ENCODE assay signal across 17 cellular contexts in the genomic region with DNA sequence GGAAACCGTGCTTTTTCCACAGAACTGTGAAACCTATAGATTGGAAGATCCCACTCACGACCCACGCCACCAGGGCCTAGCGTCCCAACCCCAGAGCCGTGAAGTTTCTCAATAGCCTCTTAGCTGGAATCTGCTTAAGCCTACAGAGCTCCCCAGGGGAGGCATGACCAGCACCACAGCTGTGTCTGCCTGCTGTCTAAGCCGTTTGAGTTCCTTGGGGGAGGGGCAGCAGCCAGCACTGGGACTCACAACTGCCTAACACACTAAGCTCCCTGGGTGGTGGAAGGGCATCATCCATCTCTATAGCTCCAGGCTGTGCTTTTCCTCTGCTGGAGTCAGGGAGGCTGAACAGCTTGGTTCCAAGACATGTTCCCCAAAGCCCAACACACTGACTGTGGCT. TPM values are rescaled to one million over a fixed set of nuclear protein-coding genes. Genes with fewer than 3 reads are reported as not detected.
DNase-seq lines count a peak whose midpoint lies in the region; ATAC-seq and TF ChIP-seq lines count a peak whose summit lies in the region.
"Had no signal": no experiment of that assay in that cellular context is flagged by ENCODE, and none has a peak within 500 bp of the region (broad histone marks: within the 10 kb centered on the region; RNA-seq: fewer than 3 reads in every experiment).

No MANE protein-coding gene starts in this region.

- H3K4ac ChIP-seq in H9 (ENCODE audit: low read depth, low read length): no peak overlapping the region

- no peaks in the 10 kb centered on the region for H3K9me3 ChIP-seq in H9 (ENCODE audit: control insufficient read depth, low read depth, low read length)
- no peaks in the 10 kb centered on the region for H3K9me3 ChIP-seq in neural progenitor cell (ENCODE audit: low read depth)
- H3K9me3 ChIP-seq in effector memory CD4-positive, alpha-beta T cell (ENCODE audit: control insufficient read depth, low read length): no peaks in the 10 kb centered on the region
- H3K9me3 ChIP-seq: SJSA1 had no signal

- no peak overlapping the region for H4K5ac ChIP-seq in H9 (ENCODE audit: insufficient read length, low read depth, low read length)

- H3K9me3 Mint-ChIP-seq in H9: peaks cover 13 to 16% of the 10 kb centered on the region in 2 experiments
- H3K9me3 Mint-ChIP-seq in neural progenitor cell: peaks cover 15% of the 10 kb centered on the region
- H3K9me3 Mint-ChIP-seq: IgD-negative memory B cell had no signal

- no peaks in the 10 kb centered on the region for H3K4me1 ChIP-seq in H9 (ENCODE audit: insufficient read depth, low read length)
- no peaks in the 10 kb centered on the region for H3K4me1 ChIP-seq in neural progenitor cell
- no peaks in the 10 kb centered on the region for H3K4me1 ChIP-seq in effector memory CD4-positive, alpha-beta T cell (ENCODE audit: control insufficient read depth, insufficient read depth, low read length, poor library complexity, severe bottlenecking)
- H3K4me1 ChIP-seq: SJSA1 had no signal

- no peak overlapping the region for H3K14ac ChIP-seq in H9 (ENCODE audit: insufficient read depth, low read length)

- no peak overlapping the region for H3K4me3 ChIP-seq in choroid plexus epithelial cell (ENCODE audit: low read depth, low read length)
- no peak overlapping the region for H3K4me3 ChIP-seq in neural progenitor cell
- H3K4me3 ChIP-seq in effector memory CD4-positive, alpha-beta T cell (ENCODE audit: insufficient read depth, low read depth, low read length, poor library complexity, severe bottlenecking): no peak overlapping the region
- H3K4me3 ChIP-seq: BLaER1 treated with 17β-estradiol and CSF1 and Interleukin-3, amounts not matched to agents 10 nM and 100 nM; HAP-1; SJSA1 had no signal

- H3K27me3 ChIP-seq in H9 (ENCODE audit: insufficient read depth, low read length) (no peaks in the 10 kb centered on the region), neural progenitor cell (no peaks in the 10 kb centered on the region)
- no peaks in the 10 kb centered on the region for H3K27me3 ChIP-seq in effector memory CD4-positive, alpha-beta T cell (replicated peaks; ENCODE audit: control insufficient read depth, insufficient read depth, low read length, poor library complexity, severe bottlenecking)
- H3K27me3 ChIP-seq: BLaER1 treated with 17β-estradiol and CSF1 and Interleukin-3, amounts not matched to agents 10 nM and 100 nM had no signal

- ATAC-seq in GM21737 (IDR thresholded peaks at IDR 0.05; ENCODE audit: unreplicated experiment) (no peak), GM19395 (IDR thresholded peaks at IDR 0.05; ENCODE audit: unreplicated experiment) (no peak)

- no peak overlapping the region for H4K91ac ChIP-seq in H9 (ENCODE audit: insufficient read length, low read depth, low read length)

- no peak overlapping the region for H2BK120ac ChIP-seq in H9 (ENCODE audit: low read depth, low read length, poor library complexity, severe bottlenecking)

- no peak overlapping the region for H4K8ac ChIP-seq in H9 (replicated peaks; ENCODE audit: insufficient read length, low read depth, low read length)

- H3F3A ChIP-seq in neural progenitor cell (ENCODE audit: low read depth): no peaks in the 10 kb centered on the region

- no peaks in the 10 kb centered on the region; the same call in 1 of the 2 replicates for H3K27me3 Mint-ChIP-seq in H9 (ENCODE audit: low read depth)
- no peaks in the 10 kb centered on the region for H3K27me3 Mint-ChIP-seq in neural progenitor cell (ENCODE audit: insufficient read depth, low read depth)

- no peak overlapping the region for H3T11ph ChIP-seq in H9 (ENCODE audit: low read length)

- H3K9ac ChIP-seq in H9 (ENCODE audit: extremely low read depth, insufficient read length, low read length): no peak overlapping the region
- H3K9ac ChIP-seq in neural progenitor cell: no peak overlapping the region
- H3K9ac ChIP-seq: BLaER1 treated with 17β-estradiol and CSF1 and Interleukin-3, amounts not matched to agents 10 nM and 100 nM had no signal

- H3K36me3 Mint-ChIP-seq in H9 (ENCODE audit: insufficient read depth in 1 of 3, low read depth in 3 of 3) (peaks cover 4 to 19% (median 14%) of the 10 kb centered on the region in 3 experiments; a peak in 6 of 7 replicates), neural progenitor cell (peaks cover 2% of the 10 kb centered on the region)

- no peak overlapping the region for H2BK15ac ChIP-seq in H9 (ENCODE audit: low read depth, low read length)

- no peaks in the 10 kb centered on the region for H3K23me2 ChIP-seq in H9 (ENCODE audit: insufficient read length, low read depth, low read length, poor library complexity, severe bottlenecking)

- H3K79me1 ChIP-seq in H9 (ENCODE audit: insufficient read depth, low read depth, low read length, poor library complexity, severe bottlenecking): no peaks in the 10 kb centered on the region

- H2AK5ac ChIP-seq in H9 (ENCODE audit: insufficient read length, low read length): no peak overlapping the region

- no peak overlapping the region for H3K23ac ChIP-seq in H9 (ENCODE audit: insufficient read length, low read depth, low read length)

- no peak overlapping the region for H3K27ac ChIP-seq in H9 (ENCODE audit: insufficient read length, low read depth, low read length)
- H3K27ac ChIP-seq in neural progenitor cell: no peak overlapping the region
- H3K27ac ChIP-seq in effector memory CD4-positive, alpha-beta T cell (ENCODE audit: insufficient read depth, low read length, poor library complexity, severe bottlenecking): no peak overlapping the region
- H3K27ac ChIP-seq: BLaER1 treated with 17β-estradiol and CSF1 and Interleukin-3, amounts not matched to agents 10 nM and 100 nM; SJSA1 had no signal

- H4K20me1 ChIP-seq in H9 (ENCODE audit: control insufficient read depth, insufficient read depth, insufficient read length) (no peaks in the 10 kb centered on the region), neural progenitor cell (ENCODE audit: low read depth) (no peaks in the 10 kb centered on the region)
- H4K20me1 ChIP-seq: BLaER1 treated with 17β-estradiol and CSF1 and Interleukin-3, amounts not matched to agents 10 nM and 100 nM had no signal

- TF ChIP-seq CTCF in H9 (conservative IDR thresholded peaks at IDR 0.05) (no peak), choroid plexus epithelial cell (conservative IDR thresholded peaks at IDR 0.05; ENCODE audit: low read depth, low read length) (no peak), neural progenitor cell (IDR thresholded peaks at IDR 0.05) (no peak)

- no peak overlapping the region for H2BK12ac ChIP-seq in H9 (ENCODE audit: insufficient read length, low read depth, low read length)

- no peaks in the 10 kb centered on the region for H3K79me2 ChIP-seq in H9 (ENCODE audit: insufficient read depth, low read length)
- no peaks in the 10 kb centered on the region for H3K79me2 ChIP-seq in neural progenitor cell (ENCODE audit: low read depth)

- H3K4me2 ChIP-seq in H9 (ENCODE audit: insufficient read depth, insufficient read length, low read length): no peak overlapping the region
- no peak overlapping the region for H3K4me2 ChIP-seq in neural progenitor cell

- H3K18ac ChIP-seq in H9 (ENCODE audit: insufficient read length, low read depth, low read length): no peak overlapping the region

- H3K27ac Mint-ChIP-seq in H9 (peak overlapping the region in 1 of 3 experiments; percentile 72; a peak in 1 of 7 replicates), neural progenitor cell (no peak overlapping the region)
- H3K27ac Mint-ChIP-seq: IgD-negative memory B cell had no signal

- H3K4me1 Mint-ChIP-seq in H9 (peaks cover 2 to 7% of the 10 kb centered on the region in 2 experiments; a peak in 2 of 4 replicates), neural progenitor cell (no peaks in the 10 kb centered on the region)

- peak; percentile 30 for DNase-seq in H9
- DNase-seq in NCI-H82 (lab: John Stamatoyannopoulos, UW): peak; percentile 85
- peak; percentile 41 for DNase-seq in choroid plexus epithelial cell (ENCODE audit: low read depth)
- peak; percentile 30 for DNase-seq in neural progenitor cell (ENCODE audit: low spot score)
- DNase-seq in effector memory CD4-positive, alpha-beta T cell: no peak
- DNase-seq: NCI-H1092, NCI-H1694, NCI-H510A treated with DMSO at 0.1 percent for 48 hours, OCI-M1, RPMI8226, SW 1271 had no signal

- H3K4me3 Mint-ChIP-seq in H9: no peak overlapping the region
- no peak overlapping the region for H3K4me3 Mint-ChIP-seq in neural progenitor cell
- H3K4me3 Mint-ChIP-seq: IgD-negative memory B cell had no signal

- no peak overlapping the region for H2AFZ ChIP-seq in H9 (ENCODE audit: low read length)
- H2AFZ ChIP-seq in neural progenitor cell (replicated peaks): no peak overlapping the region

- no CpG with 5 or more reads among the region's 6 CpGs for WGBS in H9 (ENCODE audit: extremely low coverage, insufficient read length, low lambda C conversion rate)

- H2BK5ac ChIP-seq in H9 (ENCODE audit: insufficient read length, low read length): no peak overlapping the region

- H2BK20ac ChIP-seq in H9 (ENCODE audit: low read depth, low read length, poor library complexity, severe bottlenecking): no peak overlapping the region

- peaks cover 4% of the 10 kb centered on the region for H3K36me3 ChIP-seq in neural progenitor cell
- no peaks in the 10 kb centered on the region for H3K36me3 ChIP-seq in effector memory CD4-positive, alpha-beta T cell (ENCODE audit: control insufficient read depth, insufficient read depth, low read length)
- H3K36me3 ChIP-seq: HAP-1, SJSA1 had no signal

- H3K56ac ChIP-seq in H9 (ENCODE audit: insufficient read length, low read depth, low read length): no peak overlapping the region

RNA-seq across cellular contexts. Expression of gene TMEM140, which starts 26.0 kb away (rescaled TPM):
- total RNA-seq in H9 (2021): not detected in 2 replicates
- not detected in 2 replicates for total RNA-seq in neural progenitor cell (ENCODE audit: low replicate concordance)

RNA-seq across cellular contexts. Expression of gene CYREN, which starts 48.6 kb away (rescaled TPM):
- 72.0 and 76.0 TPM in 2 replicates for total RNA-seq in H9 (2021)
- total RNA-seq in neural progenitor cell (ENCODE audit: low replicate concordance): 26.9 and 52.2 TPM in 2 replicates

Comparison
In these comparisons a context has a peak if more than half of its experiments do, and no peak if none do; other contexts are left out.
1. DNase-seq: peak in H9 (single experiment), NCI-H82 (single experiment), choroid plexus epithelial cell (single experiment) and neural progenitor cell (single experiment); none in effector memory CD4-positive, alpha-beta T cell (0 of 3).